Comparison of ENCODE assay signal across 1 cellular context in genomic region chr2:168216351-168217005, GRCh38.
A peak's percentile ranks its signal among the peaks of the same experiment; 100 is the strongest.
TF ChIP-seq lines count a peak whose summit lies in the region.

No MANE protein-coding gene starts in this region.

TF ChIP-seq in HepG2, 621 proteins besides CTCF, POLR2A, EP300 and RAD21 (continued from another document):
- TF ChIP-seq, protein P1, sequence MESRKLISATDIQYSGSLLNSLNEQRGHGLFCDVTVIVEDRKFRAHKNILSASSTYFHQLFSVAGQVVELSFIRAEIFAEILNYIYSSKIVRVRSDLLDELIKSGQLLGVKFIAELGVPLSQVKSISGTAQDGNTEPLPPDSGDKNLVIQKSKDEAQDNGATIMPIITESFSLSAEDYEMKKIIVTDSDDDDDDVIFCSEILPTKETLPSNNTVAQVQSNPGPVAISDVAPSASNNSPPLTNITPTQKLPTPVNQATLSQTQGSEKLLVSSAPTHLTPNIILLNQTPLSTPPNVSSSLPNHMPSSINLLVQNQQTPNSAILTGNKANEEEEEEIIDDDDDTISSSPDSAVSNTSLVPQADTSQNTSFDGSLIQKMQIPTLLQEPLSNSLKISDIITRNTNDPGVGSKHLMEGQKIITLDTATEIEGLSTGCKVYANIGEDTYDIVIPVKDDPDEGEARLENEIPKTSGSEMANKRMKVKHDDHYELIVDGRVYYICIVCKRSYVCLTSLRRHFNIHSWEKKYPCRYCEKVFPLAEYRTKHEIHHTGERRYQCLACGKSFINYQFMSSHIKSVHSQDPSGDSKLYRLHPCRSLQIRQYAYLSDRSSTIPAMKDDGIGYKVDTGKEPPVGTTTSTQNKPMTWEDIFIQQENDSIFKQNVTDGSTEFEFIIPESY (CRISPR knock-in tag; IDR thresholded peaks at IDR 0.05), result peak; percentile 75
- TF ChIP-seq JUN (CRISPR knock-in tag; IDR thresholded peaks at IDR 0.05), result no peak
